Comparison of ENCODE assay signal across 6 cellular contexts in genomic region chr12:12639995-12640394, GRCh38. TPM values are rescaled to one million over a fixed set of nuclear protein-coding genes. Genes with fewer than 3 reads are reported as not detected.
DNase-seq lines count a peak whose midpoint lies in the region; ATAC-seq, FAIRE-seq and TF ChIP-seq lines count a peak whose summit lies in the region.
"Not testable (repeated sequence)": the region's sequence is repeated elsewhere in the genome, so short reads cannot be mapped to it uniquely, and the experiment has no call there.
"Had no signal": no experiment of that assay in that cellular context is flagged by ENCODE, and none has a peak within 500 bp of the region (broad histone marks: within the 10 kb centered on the region; RNA-seq: fewer than 3 reads in every experiment).

No MANE protein-coding gene starts in this region.

- H3K4me3 Mint-ChIP-seq in endothelial cell (ENCODE audit: unreplicated experiment) = peak overlapping the region; percentile 76

- not testable (repeated sequence) for TF ChIP-seq POLR2A in K562 (conservative IDR thresholded peaks at IDR 0.05); erythroblast (IDR thresholded peaks at IDR 0.05; ENCODE audit: low read length)

- not testable (repeated sequence) for H3K27ac ChIP-seq in HEK293 (ENCODE audit: extremely low read depth, low read depth, low read length); K562 (ENCODE audit: extremely low read depth, low read depth, low read length)

- not testable (repeated sequence) for H3K4me2 ChIP-seq in K562 (ENCODE audit: insufficient read depth, low read length)

- not testable (repeated sequence) for H3K27me3 ChIP-seq in K562 (ENCODE audit: control insufficient read depth in 2 of 2, insufficient read depth in 2 of 2, low read length in 2 of 2)

- not testable (repeated sequence) for H3K9me1 ChIP-seq in K562 (ENCODE audit: control insufficient read depth, insufficient read depth, low read length)

- not testable (repeated sequence) for H3K9me3 Mint-ChIP-seq in endothelial cell (ENCODE audit: unreplicated experiment)

- not testable (repeated sequence) for H3K27me3 Mint-ChIP-seq in endothelial cell (ENCODE audit: unreplicated experiment)

- ATAC-seq in K562 = not testable (repeated sequence)

- not testable (repeated sequence) for H3K9ac ChIP-seq in K562 (ENCODE audit: insufficient read depth in 1 of 2, low read depth in 2 of 2, low read length in 2 of 2)

- H3K4me1 ChIP-seq in HEK293 (ENCODE audit: control insufficient read depth, insufficient read depth, low read length); K562 (replicated peaks in 1 of 2; ENCODE audit: control insufficient read depth in 2 of 2, insufficient read depth in 2 of 2, low read length in 2 of 2): not testable (repeated sequence)

- DNase-seq in CMK (ENCODE audit: low read depth) (peak; percentile 25), erythroblast (lab: John Stamatoyannopoulos, UW) (peak; percentile 12 to 29)
- not testable (repeated sequence) for DNase-seq in K562 (ENCODE audit: extremely low read depth in 1 of 4, low spot score in 3 of 4); endothelial cell (ENCODE audit: low spot score)

- not testable (repeated sequence) for TF ChIP-seq CTCF in HEK293 (tag by site-specific recombination; IDR thresholded peaks at IDR 0.05); K562 (IDR thresholded peaks at IDR 0.05 in 2 of 3, conservative IDR thresholded peaks at IDR 0.05 in 1 of 3; ENCODE audit: insufficient read depth in 2 of 3, low read depth in 1 of 3, low read length in 3 of 3); endothelial cell (IDR thresholded peaks at IDR 0.05; ENCODE audit: unreplicated experiment)

- peaks cover 40% of the 10 kb centered on the region for H3K36me3 Mint-ChIP-seq in endothelial cell (ENCODE audit: low read depth, unreplicated experiment)

- H3K79me2 ChIP-seq in K562 (ENCODE audit: control insufficient read depth, insufficient read depth, low read length) = not testable (repeated sequence)

- not testable (repeated sequence) for H2AFZ ChIP-seq in K562 (ENCODE audit: low read depth, low read length)

- in situ Hi-C loops in K562 (cut with MboI) = not testable (repeated sequence)

- 50% methylated on average over 2 of the region's 4 CpGs for WGBS in K562 (ENCODE audit: insufficient coverage, low coverage, missing lambda C conversion rate)

- not testable (repeated sequence) for H3K9me3 ChIP-seq in HEK293 (ENCODE audit: control insufficient read depth, insufficient read depth, low read depth, low read length); K562 (replicated peaks; ENCODE audit: control insufficient read depth, insufficient read depth, low read depth, low read length)

- POLR2A ChIA-PET in HEK293 (lab: Yijun Ruan, JAX); K562 (lab: Yijun Ruan, JAX): not testable (repeated sequence)

- H3K36me3 ChIP-seq in HEK293 (ENCODE audit: control insufficient read depth in 2 of 2, insufficient read depth in 1 of 2, low read length in 2 of 2) (peaks cover 0 to 63% of the 10 kb centered on the region in 2 experiments; a peak in 2 of 3 replicates), K562 (ENCODE audit: control insufficient read depth, insufficient read depth, low read length) (peaks cover 15% of the 10 kb centered on the region; the same call in 2 of the 3 replicates)

- not testable (repeated sequence) for H4K20me1 ChIP-seq in K562 (replicated peaks; ENCODE audit: control insufficient read depth, insufficient read depth, low read length)

- H3K4me1 Mint-ChIP-seq in endothelial cell (ENCODE audit: unreplicated experiment) = not testable (repeated sequence)

- TF ChIP-seq EP300 in K562 (IDR thresholded peaks at IDR 0.05; ENCODE audit: low read length) = not testable (repeated sequence)

- intact Hi-C loops in K562 (cut with micrococcal nuclease) = not testable (repeated sequence)

- not testable (repeated sequence) for TF ChIP-seq RAD21 in K562 (CRISPR knock-in tag; conservative IDR thresholded peaks at IDR 0.05 in 1 of 2, IDR thresholded peaks at IDR 0.05 in 1 of 2)

- FAIRE-seq in K562 (lab: Jason Lieb, UNC) = not testable (repeated sequence)

- CTCF ChIA-PET in HEK293 (lab: Yijun Ruan, JAX); K562 (lab: Yijun Ruan, JAX; ENCODE audit: low intra/inter-chr PET ratio): not testable (repeated sequence)

- H3K27ac Mint-ChIP-seq in endothelial cell (ENCODE audit: unreplicated experiment) = not testable (repeated sequence)

- not testable (repeated sequence) for BruUV-seq in K562 (replicated peaks; lab: Mats Ljungman, UMichigan)

- H3K4me3 ChIP-seq in HEK293 (ENCODE audit: low read depth, low read length); K562: not testable (repeated sequence)

TF ChIP-seq in HEK293, 187 proteins besides CTCF, POLR2A, EP300 and RAD21:
- peak; percentile 30 for TF ChIP-seq SETDB1 (IDR thresholded peaks at IDR 0.05; ENCODE audit: insufficient read length, low read length)

TF ChIP-seq in K562, 482 proteins besides CTCF, POLR2A, EP300 and RAD21:
- TF ChIP-seq TRIM28 (IDR thresholded peaks at IDR 0.05) (peak; percentile 63; the same call in 1 of the 2 replicates), ZNF445 (CRISPR knock-in tag; IDR thresholded peaks at IDR 0.05; ENCODE audit: low read depth) (peak; percentile 80), TRIM24 (IDR thresholded peaks at IDR 0.05) (peak in 1 of 2 experiments; percentile 29; a peak in 1 of 4 replicates), NR2C1 (IDR thresholded peaks at IDR 0.05) (peak; percentile 25; the same call in 1 of the 2 replicates)
- not testable (repeated sequence) for TF ChIP-seq NR2C1 (tag; IDR thresholded peaks at IDR 0.05)
TF ChIP-seq in K562: peak in this region for 4; not testable (repeated sequence) for 478.

RNA-seq across cellular contexts. Expression of gene CREBL2, which starts 28.3 kb away (rescaled TPM):
- 2.3 and 3.8 TPM in 2 replicates for total RNA-seq in K562 (2011; cell fraction: chromatin; rRNA removed; ENCODE audit: low replicate concordance)
- total RNA-seq in K562 (2011; cell fraction: nucleolus; rRNA removed) = 2.0 and 2.9 TPM in 2 replicates
- 3.2 and 6.9 TPM in 2 replicates for total RNA-seq in K562 (2011; cell fraction: nucleoplasm; rRNA removed)
- total RNA-seq in K562 (2014; rRNA removed) = 7.3 and 8.9 TPM in 2 replicates
- total RNA-seq in K562 (2014; rRNA removed; fragmentation: Illumina TruSeq; extraction: Trizol) = 5.7 and 6.4 TPM in 2 replicates
- total RNA-seq in K562 (2015; rRNA removed; fragmentation: Illumina TruSeq; extraction: Trizol) = 5.5 and 5.6 TPM in 2 replicates
- total RNA-seq in K562 (2021) = 3.8 and 5.2 TPM in 2 replicates
- polyA plus RNA-seq in K562 (2011; rRNA removed) = 4.7 and 5.2 TPM in 2 replicates
- polyA plus RNA-seq in K562 (2011; cell fraction: cytosol; rRNA removed) = 2.1 and 3.8 TPM in 2 replicates
- 1.8 and 2.6 TPM in 2 replicates for polyA plus RNA-seq in K562 (2011; cell fraction: nucleus; rRNA removed)
- 4.4 and 7.9 TPM in 2 replicates for polyA plus RNA-seq in K562 (2012)
- polyA plus RNA-seq in K562 (2014; fragmentation: Illumina TruSeq; extraction: Trizol) = 4.6 and 5.0 TPM in 2 replicates
- polyA plus RNA-seq in K562 (2014; fragmentation: Nextera tagmentation; extraction: Ambion mirVana) = 1 to 10 TPM; 1.7 to 1.9 TPM
- 2.9 and 4.8 TPM in 2 replicates for polyA plus RNA-seq in K562 (2014; rRNA removed)
- 6.3 and 7.0 TPM in 2 replicates for polyA minus RNA-seq in K562 (2011; rRNA and poly(A)+ RNA removed)
- 2.6 TPM in 2 replicates for polyA minus RNA-seq in K562 (2011; cell fraction: cytosol; rRNA and poly(A)+ RNA removed)
- polyA minus RNA-seq in K562 (2011; cell fraction: nucleus; rRNA and poly(A)+ RNA removed) = 1.8 and 2.7 TPM in 2 replicates
- 26.9 TPM for total RNA-seq in endothelial cell (ENCODE audit: unreplicated experiment)

RNA-seq across cellular contexts. Expression of gene GPR19, which starts 56.0 kb away (rescaled TPM):
- 0.65 and 0.70 TPM in 2 replicates for total RNA-seq in K562 (2011; cell fraction: chromatin; rRNA removed; ENCODE audit: low replicate concordance)
- 0.53 TPM in 1 of 2 replicates, not detected in the other for total RNA-seq in K562 (2011; cell fraction: nucleolus; rRNA removed)
- 0.44 and 0.53 TPM in 2 replicates for total RNA-seq in K562 (2011; cell fraction: nucleoplasm; rRNA removed)
- total RNA-seq in K562 (2014; rRNA removed) (0.08 TPM in 1 of 2 replicates, not detected in the other), K562 (2014; rRNA removed; fragmentation: Illumina TruSeq; extraction: Trizol) (0.73 and 0.76 TPM in 2 replicates), K562 (2015; rRNA removed; fragmentation: Illumina TruSeq; extraction: Trizol) (0.15 and 0.22 TPM in 2 replicates), K562 (2021) (0.35 TPM in 1 of 2 replicates, not detected in the other), endothelial cell (ENCODE audit: unreplicated experiment) (4.0 TPM)
- polyA plus RNA-seq in K562 (2011; rRNA removed) (0.35 and 0.40 TPM in 2 replicates), K562 (2014; fragmentation: Illumina TruSeq; extraction: Trizol) (0.40 and 0.62 TPM in 2 replicates), K562 (2014; fragmentation: Nextera tagmentation; extraction: Ambion mirVana) (under 1 TPM; 0.22 to 0.35 TPM), K562 (2014; rRNA removed) (0.24 TPM in 1 of 2 replicates, not detected in the other)
- polyA plus RNA-seq in K562 (2011; cell fraction: cytosol; rRNA removed) = 0.07 and 0.46 TPM in 2 replicates
- 0.63 and 0.65 TPM in 2 replicates for polyA plus RNA-seq in K562 (2011; cell fraction: nucleus; rRNA removed)
- 0.16 and 0.44 TPM in 2 replicates for polyA plus RNA-seq in K562 (2012)
- 0.72 TPM in 1 of 2 replicates, not detected in the other for polyA minus RNA-seq in K562 (2011; rRNA and poly(A)+ RNA removed)
- not detected in 2 replicates for polyA minus RNA-seq in K562 (2011; cell fraction: cytosol; rRNA and poly(A)+ RNA removed)
- 0.78 TPM in 1 of 2 replicates, not detected in the other for polyA minus RNA-seq in K562 (2011; cell fraction: nucleus; rRNA and poly(A)+ RNA removed)
- polyA plus RNA-seq: CD14-positive monocyte had no signal
